ENCODE assay signal across 25 cellular contexts in the genomic region with DNA sequence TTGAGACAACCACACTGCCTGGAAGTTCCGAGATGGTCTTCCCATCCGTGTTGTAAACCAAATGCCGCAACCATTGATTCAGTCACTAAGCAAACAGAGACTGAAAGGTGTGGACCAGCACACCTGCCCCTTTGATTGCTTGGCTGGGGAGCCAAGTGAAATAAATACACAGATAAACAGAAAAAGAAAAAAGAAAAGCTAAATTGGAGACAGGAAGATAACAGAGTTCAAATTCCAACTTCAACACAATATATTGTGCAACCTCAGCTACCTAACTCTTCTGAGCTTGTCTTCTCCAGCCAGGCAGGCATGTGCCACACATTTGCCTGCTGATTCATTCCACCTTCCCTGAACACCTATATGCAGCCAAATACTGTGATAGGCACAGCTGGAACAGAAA.
DNase-seq lines count a peak whose midpoint lies in the region; ATAC-seq, FAIRE-seq and TF ChIP-seq lines count a peak whose summit lies in the region.
"Had no signal": no experiment of that assay in that cellular context is flagged by ENCODE, and none has a peak within 500 bp of the region (broad histone marks: within the 10 kb centered on the region; RNA-seq: fewer than 3 reads in every experiment).

No MANE protein-coding gene starts in this region.

- H3K4me3 ChIP-seq in stomach = no peak overlapping the region
- H3K4me3 ChIP-seq: dorsolateral prefrontal cortex, GM23338, heart right ventricle, neural progenitor cell, psoas muscle, testis had no signal

- no peak for FAIRE-seq in H54 (lab: Jason Lieb, UNC)
- FAIRE-seq: GM19239 had no signal

- DNase-seq in NCI-H146 (lab: John Stamatoyannopoulos, UW) = peak; percentile 85
- DNase-seq in NCI-H748 (lab: John Stamatoyannopoulos, UW; ENCODE audit: unreplicated experiment) = peak; percentile 87
- peak; percentile 24 to 33 for DNase-seq in foreskin keratinocyte
- peak; percentile 38 for DNase-seq in stomach
- no peak for DNase-seq in H54 (ENCODE audit: insufficient read length, low spot score)
- no peak for DNase-seq in caudate nucleus (lab: John Stamatoyannopoulos, UW)
- DNase-seq: activated B cell treated with CpG ODN at 0.5 μM for 24 hours; activated CD4-positive, alpha-beta memory T cell treated with anti-CD3 and anti-CD28 coated beads for 36 hours; activated gamma-delta T cell; CD4-positive, alpha-beta T cell; central memory CD4-positive, alpha-beta T cell; DMS79; dorsolateral prefrontal cortex; heart right ventricle; NCI-H1092 treated with DMSO at 0.1 percent for 48 hours; NCI-H510A treated with DMSO at 0.1 percent for 48 hours; psoas muscle; stimulated activated CD4-positive, alpha-beta T cell treated with anti-CD3 and anti-CD28 coated beads, Interleukin-2, amount 100 ng/mL, for 24 hours; T1000; testis had no signal

- H3K9me3 ChIP-seq in stomach = no peaks in the 10 kb centered on the region
- H3K9me3 ChIP-seq: psoas muscle, testis had no signal

- TF ChIP-seq CTCF in foreskin keratinocyte (conservative IDR thresholded peaks at IDR 0.05) (no peak), stomach (IDR thresholded peaks at IDR 0.05) (no peak)

- no peak for ATAC-seq in foreskin keratinocyte
- no peak for ATAC-seq in GM18520 (IDR thresholded peaks at IDR 0.05; ENCODE audit: unreplicated experiment)
- ATAC-seq: GM23338; heart right ventricle; stimulated activated effector memory CD8-positive, alpha-beta T cell treated with anti-CD3 and anti-CD28 coated beads, Interleukin-12 subunit alpha, Interleukin-12 subunit beta, amount 100 ng/mL, for 72 hours had no signal

- TF ChIP-seq POLR2A in stomach (IDR thresholded peaks at IDR 0.05) = no peak
- no peak for TF ChIP-seq POLR2A in H54 (IDR thresholded peaks at IDR 0.05; ENCODE audit: low read depth, low read length)

- intact Hi-C loops in stomach (cut with DNase I; ENCODE audit: low total_unique reads) = no loop called here

- no peak overlapping the region for H3K27ac ChIP-seq in foreskin keratinocyte
- peak overlapping the region in 1 of 5 donors; percentile 42 for H3K27ac ChIP-seq in stomach
- H3K27ac ChIP-seq in caudate nucleus (ENCODE audit: low read depth, low read length) = no peak overlapping the region
- H3K27ac ChIP-seq: dorsolateral prefrontal cortex, heart right ventricle, neural progenitor cell, psoas muscle, testis had no signal

- no peak for TF ChIP-seq EP300 in stomach (IDR thresholded peaks at IDR 0.05)

- H3K4me1 ChIP-seq in foreskin keratinocyte = no peaks in the 10 kb centered on the region
- H3K4me1 ChIP-seq in stomach = peaks cover 5 to 16% (median 14%) of the 10 kb centered on the region in 4 donors
- H3K4me1 ChIP-seq: neural progenitor cell, psoas muscle, testis had no signal

- no peaks in the 10 kb centered on the region for H3K36me3 ChIP-seq in stomach
- H3K36me3 ChIP-seq: heart right ventricle, neural progenitor cell had no signal

- H3K27me3 ChIP-seq in foreskin keratinocyte (no peaks in the 10 kb centered on the region), stomach (no peaks in the 10 kb centered on the region)
- H3K27me3 ChIP-seq: dorsolateral prefrontal cortex, heart right ventricle, neural progenitor cell, testis had no signal

- WGBS in stomach, 5 donors = 33 to 63% (median 55%) methylated on average over 3 of the region's 3 CpGs

Comparison
In these comparisons a context has a peak if more than half of its experiments do, and no peak if none do; other contexts are left out.
1. DNase-seq: peak in NCI-H146 (single experiment), NCI-H748 (single experiment), foreskin keratinocyte (2 of 2) and stomach (single experiment); none in H54 (single experiment) and caudate nucleus (0 of 61).